ENCODE assay signal across 16 cellular contexts in the genomic region with DNA sequence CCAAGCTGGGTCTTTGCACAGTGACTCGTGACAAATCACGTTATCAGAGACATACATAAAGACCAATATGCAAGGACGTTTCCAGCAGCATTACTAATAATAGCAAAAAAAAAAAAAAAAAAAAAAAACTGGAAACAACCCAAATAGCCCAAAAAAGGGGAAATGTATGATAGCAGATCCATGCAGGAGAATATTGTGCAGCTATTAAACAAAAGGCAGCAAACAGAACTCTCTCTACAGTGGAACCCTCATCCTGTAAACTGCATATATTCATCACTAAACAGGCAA. TPM values are rescaled to one million over a fixed set of nuclear protein-coding genes. Genes with fewer than 3 reads are reported as not detected.
DNase-seq lines count a peak whose midpoint lies in the region; ATAC-seq, FAIRE-seq and TF ChIP-seq lines count a peak whose summit lies in the region.
"Had no signal": no experiment of that assay in that cellular context is flagged by ENCODE, and none has a peak within 500 bp of the region (broad histone marks: within the 10 kb centered on the region; RNA-seq: fewer than 3 reads in every experiment).

No MANE protein-coding gene starts in this region.

- peak overlapping the region; percentile 52 for H3K9ac ChIP-seq in GM12878 (ENCODE audit: control insufficient read depth, insufficient read depth, low read length)

- no peak for TF ChIP-seq CTCF in GM12878 (IDR thresholded peaks at IDR 0.05 in 2 of 3, conservative IDR thresholded peaks at IDR 0.05 in 1 of 3; ENCODE audit: control insufficient read depth in 2 of 3, extremely low read depth in 1 of 3, insufficient read depth in 1 of 3, low read depth in 3 of 3, low read length in 3 of 3)

- 0% methylated on average over 3 of the region's 3 CpGs for WGBS in GM12878 (ENCODE audit: insufficient coverage, insufficient replicate concordance, low lambda C conversion rate, missing lambda C conversion rate)
- 34% methylated on average over 3 of the region's 3 CpGs for WGBS in right cardiac atrium

- no peak for FAIRE-seq in GM12878 (lab: Jason Lieb, UNC)

- in situ Hi-C loops in GM12878 (cut with MboI): no loop called here
- in situ Hi-C loops in ACHN (cut with HindIII; ENCODE audit: low pct_ligation_motif_present, low pct_unique_long_range_greater_than_20kb, low sequenced_read_pairs): no loop called here

- ATAC-seq in GM12878: no peak
- no peak for ATAC-seq in stimulated activated naive B cell treated with anti-CD40 and anti-IgM and Interleukin-4, amounts not matched to agents 10 μg/mL and 1 μg/mL and 100 μg/mL, for 72 hours (replicated peaks)
- ATAC-seq in right cardiac atrium: no peak
- ATAC-seq: left lobe of liver had no signal

- H3K4me3 Mint-ChIP-seq in activated T-cell treated with anti-CD3 and anti-CD28 coated beads, Interleukin-2, amount 50 U/mL, for 24 hours: peak overlapping the region; percentile 72
- H3K4me3 Mint-ChIP-seq in stimulated activated naive B cell treated with anti-CD40 and anti-IgM and Interleukin-4, amounts not matched to agents 10 μg/mL and 1 μg/mL and 100 μg/mL, for 72 hours: peak overlapping the region; percentile 69 to 74
- H3K4me3 Mint-ChIP-seq: brain, nephron progenitor cell had no signal

- SMC1A ChIA-PET in GM12878 (lab: Charles Lee; ENCODE audit: uncharacterized antibody, unreplicated experiment): interaction anchor here (0.6 to 3.5 kb wide), 8 partner anchors 8 to 881 kb away, joined by 3 to 30 read pairs (median 4); no protein-coding TSS in a partner anchor

- no peaks in the 10 kb centered on the region for H3K79me2 ChIP-seq in GM12878 (ENCODE audit: control insufficient read depth, insufficient read depth, low read length)

- peaks cover 53% of the 10 kb centered on the region for H3K4me1 Mint-ChIP-seq in activated T-cell treated with anti-CD3 and anti-CD28 coated beads, Interleukin-2, amount 50 U/mL, for 24 hours (ENCODE audit: low read depth)
- peaks cover 78 to 94% of the 10 kb centered on the region in 2 donors for H3K4me1 Mint-ChIP-seq in stimulated activated naive B cell treated with anti-CD40 and anti-IgM and Interleukin-4, amounts not matched to agents 10 μg/mL and 1 μg/mL and 100 μg/mL, for 72 hours

- H3K9me3 ChIP-seq in GM12878 (replicated peaks; ENCODE audit: control insufficient read depth, insufficient read depth, low read length) (no peaks in the 10 kb centered on the region), right cardiac atrium (ENCODE audit: control insufficient read depth, low read length) (no peaks in the 10 kb centered on the region)
- H3K9me3 ChIP-seq: SJSA1, testis had no signal

- POLR2A ChIA-PET in GM12878 (lab: Charles Lee): interaction anchor here (1.8 to 2.4 kb wide), 2 partner anchors 8 to 28 kb away, joined by 6 to 14 read pairs; no protein-coding TSS in a partner anchor

- CTCF ChIA-PET in GM12878 (lab: Yijun Ruan, JAX): interaction anchor here (0.9 to 3.0 kb wide), 7 partner anchors 9 to 507 kb away, joined by 3 to 24 read pairs (median 7); a partner anchor contains a TSS

- no peaks in the 10 kb centered on the region for H3K36me3 Mint-ChIP-seq in activated T-cell treated with anti-CD3 and anti-CD28 coated beads, Interleukin-2, amount 50 U/mL, for 24 hours (ENCODE audit: low read depth)
- H3K36me3 Mint-ChIP-seq in stimulated activated naive B cell treated with anti-CD40 and anti-IgM and Interleukin-4, amounts not matched to agents 10 μg/mL and 1 μg/mL and 100 μg/mL, for 72 hours: peaks cover 0 to 5% of the 10 kb centered on the region in 2 donors
- H3K36me3 Mint-ChIP-seq: brain had no signal

- H3K27ac Mint-ChIP-seq in activated T-cell treated with anti-CD3 and anti-CD28 coated beads, Interleukin-2, amount 50 U/mL, for 24 hours: peak overlapping the region; percentile 99
- peak overlapping the region; percentile 98 for H3K27ac Mint-ChIP-seq in stimulated activated naive B cell treated with anti-CD40 and anti-IgM and Interleukin-4, amounts not matched to agents 10 μg/mL and 1 μg/mL and 100 μg/mL, for 72 hours
- H3K27ac Mint-ChIP-seq: nephron progenitor cell had no signal

- H2AFZ ChIP-seq in GM12878 (ENCODE audit: control insufficient read depth, low read depth, low read length): peak overlapping the region; percentile 87

- H3K4me2 ChIP-seq in GM12878 (ENCODE audit: control insufficient read depth, insufficient read depth): peak overlapping the region; percentile 88

- TF ChIP-seq EP300 in GM12878 (IDR thresholded peaks at IDR 0.05; ENCODE audit: borderline replicate concordance in 1 of 2, control insufficient read depth in 1 of 2, low read depth in 2 of 2, low read length in 2 of 2): no peak

- H3K36me3 ChIP-seq in GM12878 (ENCODE audit: control insufficient read depth in 2 of 2, insufficient read depth in 2 of 2, low read length in 1 of 2): no peaks in the 10 kb centered on the region
- H3K36me3 ChIP-seq: SJSA1, WERI-Rb-1 had no signal

- BruUV-seq in GM12878 (replicated peaks; lab: Mats Ljungman, UMichigan): no TSS peak

- no peaks in the 10 kb centered on the region for H3K27me3 Mint-ChIP-seq in activated T-cell treated with anti-CD3 and anti-CD28 coated beads, Interleukin-2, amount 50 U/mL, for 24 hours
- H3K27me3 Mint-ChIP-seq in stimulated activated naive B cell treated with anti-CD40 and anti-IgM and Interleukin-4, amounts not matched to agents 10 μg/mL and 1 μg/mL and 100 μg/mL, for 72 hours: no peaks in the 10 kb centered on the region

- no peak for TF ChIP-seq RAD21 in GM12878 (IDR thresholded peaks at IDR 0.05; ENCODE audit: insufficient read depth, low read depth, low read length)

- RAD21 ChIA-PET in GM12878 (lab: Charles Lee; ENCODE audit: unreplicated experiment): interaction anchor here (1.4 to 1.5 kb wide), 2 partner anchors 43 to 47 kb away, joined by 4 to 6 read pairs; no protein-coding TSS in a partner anchor

- intact Hi-C loops in GM12878 (cut with micrococcal nuclease; ENCODE audit: unreplicated experiment) (loop anchor here (2.0 kb wide), 1 partner anchor 24 kb away; no protein-coding TSS in a partner anchor), right cardiac atrium (cut with DNase I) (loop anchor here in 1 of 4 donors (10.0 kb wide), 1 partner anchor 506 kb away; no protein-coding TSS in a partner anchor)

- H3K9me3 Mint-ChIP-seq in activated T-cell treated with anti-CD3 and anti-CD28 coated beads, Interleukin-2, amount 50 U/mL, for 24 hours: no peaks in the 10 kb centered on the region
- peaks cover 1 to 2% of the 10 kb centered on the region in 2 donors for H3K9me3 Mint-ChIP-seq in stimulated activated naive B cell treated with anti-CD40 and anti-IgM and Interleukin-4, amounts not matched to agents 10 μg/mL and 1 μg/mL and 100 μg/mL, for 72 hours
- H3K9me3 Mint-ChIP-seq: nephron progenitor cell had no signal

- H3K27ac ChIP-seq in GM12878 (ENCODE audit: control insufficient read depth, insufficient read depth) (peak overlapping the region; percentile 52), right cardiac atrium (ENCODE audit: low read length) (no peak overlapping the region), substantia nigra (ENCODE audit: low read depth, low read length, poor library complexity, severe bottlenecking) (no peak overlapping the region)
- H3K27ac ChIP-seq: testis, WERI-Rb-1 had no signal

- H3K27me3 ChIP-seq in GM12878 (replicated peaks in 1 of 2; ENCODE audit: control insufficient read depth in 2 of 2, insufficient read depth in 2 of 2, low read length in 1 of 2) (no peaks in the 10 kb centered on the region), right cardiac atrium (ENCODE audit: control insufficient read depth, insufficient read depth) (no peaks in the 10 kb centered on the region)
- H3K27me3 ChIP-seq: SJSA1, testis had no signal

- H4K20me1 ChIP-seq in GM12878 (ENCODE audit: control insufficient read depth, insufficient read depth): no peaks in the 10 kb centered on the region

- DNase-seq in activated T-cell treated with anti-CD3 and anti-CD28 coated beads, Interleukin-2, amount 50 U/mL, for 24 hours: no peak
- DNase-seq in activated T-cell treated with anti-CD3 and anti-CD28 coated beads for 4 hours (no peak), OCI-M1 (lab: John Stamatoyannopoulos, UW) (peak; percentile 65), GM12878 (ENCODE audit: low read depth, low spot score) (no peak), ACHN (no peak), right cardiac atrium (no peak), substantia nigra (lab: John Stamatoyannopoulos, UW) (no peak)
- no peak for DNase-seq in stimulated activated naive B cell treated with anti-CD40 and anti-IgM and Interleukin-4, amounts not matched to agents 10 μg/mL and 1 μg/mL and 100 μg/mL, for 72 hours
- DNase-seq: NCI-H187, NCI-H524, testis, WERI-Rb-1 had no signal

- H3K4me3 ChIP-seq in GM12878 (peak overlapping the region; percentile 38; the same call in 1 of the 2 replicates), right cardiac atrium (ENCODE audit: low read length) (no peak overlapping the region)
- H3K4me3 ChIP-seq: testis had no signal

- H3K4me1 ChIP-seq in GM12878 (ENCODE audit: control insufficient read depth, insufficient read depth, low read length) (peaks cover 65% of the 10 kb centered on the region), right cardiac atrium (ENCODE audit: control insufficient read depth, insufficient read depth, low read length) (no peaks in the 10 kb centered on the region)
- H3K4me1 ChIP-seq: testis had no signal

- TF ChIP-seq POLR2A in GM12878 (IDR thresholded peaks at IDR 0.05; ENCODE audit: low read depth, low read length): no peak

TF ChIP-seq in GM12878, 131 proteins besides CTCF, POLR2A, EP300 and RAD21:
- no peak for TF ChIP-seq JUND (IDR thresholded peaks at IDR 0.05; ENCODE audit: low read depth, low read length)
- 0 out of 2 replicates have a peak, but pooled peaks have one; percentile 25 for TF ChIP-seq FOXM1 (IDR thresholded peaks at IDR 0.05; ENCODE audit: low read depth, low read length)

RNA-seq across cellular contexts. Expression of a gene that starts 37.7 kb away (rescaled TPM):
- total RNA-seq in GM12878 (2013; cell fraction: nucleolus; rRNA removed): 43.0 and 51.0 TPM in 2 replicates
- total RNA-seq in GM12878 (2014; rRNA removed) (39.9 and 49.0 TPM in 2 replicates), GM12878 (2014; rRNA removed; fragmentation: Illumina TruSeq; extraction: Trizol) (44.0 and 45.3 TPM in 2 replicates), GM12878 (2021) (21.7 and 24.1 TPM in 2 replicates), right cardiac atrium (10 to 100 TPM; 25.8 to 32.0 (median 28.7) TPM)
- polyA plus RNA-seq in GM12878 (2011; ENCODE audit: low read depth): 17.7 TPM
- polyA plus RNA-seq in GM12878 (2011; rRNA removed) (69.6 and 90.5 TPM in 2 replicates), GM12878 (2014; fragmentation: Illumina TruSeq; extraction: Trizol) (57.6 and 71.1 TPM in 2 replicates), GM12878 (2014; fragmentation: Nextera tagmentation; extraction: Ambion mirVana) (10 to 100 TPM; 36.3 to 42.2 TPM), GM12878 (2014; rRNA removed) (42.0 and 48.0 TPM in 2 replicates), GM12878 (2016; fragmentation: Nextera tagmentation; extraction: Ambion mirVana) (10 to 100 TPM; 62.3 to 63.8 TPM), right cardiac atrium (29.6 TPM)
- 35.7 and 39.3 TPM in 2 replicates for polyA plus RNA-seq in GM12878 (2011; cell fraction: cytosol; rRNA removed)
- 15.7 and 20.4 TPM in 2 replicates for polyA plus RNA-seq in GM12878 (2011; cell fraction: nucleus; rRNA removed)
- 26.2 and 37.7 TPM in 2 replicates for polyA plus RNA-seq in GM12878 (2012)
- 39.1 and 40.6 TPM in 2 replicates for polyA minus RNA-seq in GM12878 (2011; rRNA and poly(A)+ RNA removed)
- polyA minus RNA-seq in GM12878 (2011; cell fraction: cytosol; rRNA and poly(A)+ RNA removed): 12.8 and 18.4 TPM in 2 replicates
- polyA minus RNA-seq in GM12878 (2011; cell fraction: nucleus; rRNA and poly(A)+ RNA removed): 4.6 and 5.1 TPM in 2 replicates
